ENCODE assay signal across 1 cellular context in genomic region chr15:70584838-70585706, GRCh38.
TF ChIP-seq lines count a peak whose summit lies in the region.

No MANE protein-coding gene starts in this region.

TF ChIP-seq in HepG2, 621 proteins besides CTCF, POLR2A, EP300 and RAD21 (continued from another document):
- TF ChIP-seq, protein P1, sequence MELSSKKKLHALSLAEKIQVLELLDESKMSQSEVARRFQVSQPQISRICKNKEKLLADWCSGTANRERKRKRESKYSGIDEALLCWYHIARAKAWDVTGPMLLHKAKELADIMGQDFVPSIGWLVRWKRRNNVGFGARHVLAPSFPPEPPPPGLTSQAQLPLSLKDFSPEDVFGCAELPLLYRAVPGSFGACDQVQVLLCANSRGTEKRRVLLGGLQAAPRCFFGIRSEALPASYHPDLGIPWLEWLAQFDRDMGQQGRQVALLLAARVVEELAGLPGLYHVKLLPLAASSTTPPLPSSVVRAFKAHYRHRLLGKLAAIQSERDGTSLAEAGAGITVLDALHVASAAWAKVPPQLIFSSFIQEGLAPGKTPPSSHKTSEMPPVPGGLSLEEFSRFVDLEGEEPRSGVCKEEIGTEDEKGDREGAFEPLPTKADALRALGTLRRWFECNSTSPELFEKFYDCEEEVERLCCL (CRISPR knock-in tag; IDR thresholded peaks at IDR 0.05; ENCODE audit: borderline replicate concordance): no peak
- TF ChIP-seq YY1 (IDR thresholded peaks at IDR 0.05; ENCODE audit: insufficient read depth, insufficient replicate concordance, low read depth, low read length) (peak; percentile 57), MAFK (conservative IDR thresholded peaks at IDR 0.05 in 1 of 2, IDR thresholded peaks at IDR 0.05 in 1 of 2; ENCODE audit: low read length in 2 of 2) (peak in 1 of 2 experiments; percentile 0; a peak in 1 of 4 replicates), ZNF30 (CRISPR knock-in tag; IDR thresholded peaks at IDR 0.05) (no peak), ARHGAP35 (CRISPR knock-in tag; IDR thresholded peaks at IDR 0.05; ENCODE audit: borderline replicate concordance) (no peak), TP53 (CRISPR knock-in tag; conservative IDR thresholded peaks at IDR 0.05) (no peak), SMARCE1 (IDR thresholded peaks at IDR 0.05; ENCODE audit: borderline replicate concordance) (no peak), FOXA3 (CRISPR knock-in tag; IDR thresholded peaks at IDR 0.05) (0 out of 2 replicates have a peak, but pooled peaks have one; percentile 45), ZNF589 (CRISPR knock-in tag; conservative IDR thresholded peaks at IDR 0.05) (no peak), TCF12 (IDR thresholded peaks at IDR 0.05) (no peak), TCF12 (CRISPR knock-in tag; IDR thresholded peaks at IDR 0.05) (no peak), PRDM10 (CRISPR knock-in tag; IDR thresholded peaks at IDR 0.05; ENCODE audit: low read depth) (no peak), SRSF1 (optimal IDR thresholded peaks at IDR 0.05; ENCODE audit: low read depth, low read length) (peak; percentile 42)
